ENCODE assay signal across 8 cellular contexts in genomic region chr16:67562526-67562917, GRCh38. TPM values are rescaled to one million over a fixed set of nuclear protein-coding genes. Genes with fewer than 3 reads are reported as not detected.
DNase-seq lines count a peak whose midpoint lies in the region; ATAC-seq and TF ChIP-seq lines count a peak whose summit lies in the region.

Gene CTCF (plus strand): TSS chr16:67562526. CDS start chr16:67610833, 48,307 bp downstream.

- H3K9me3 ChIP-seq in lower lobe of right lung: no peaks in the 10 kb centered on the region

- TF ChIP-seq POLR2A in GM18505 (IDR thresholded peaks at IDR 0.05; ENCODE audit: borderline replicate concordance, extremely low read depth, insufficient read depth, insufficient read length): peak; percentile 63

- ATAC-seq in GM18505 (IDR thresholded peaks at IDR 0.05; ENCODE audit: unreplicated experiment): peak; percentile 56
- peak; percentile 53 for ATAC-seq in HG02970 (IDR thresholded peaks at IDR 0.05; ENCODE audit: low FRiP score, unreplicated experiment)
- peak; percentile 75 to 76 for ATAC-seq in lower lobe of right lung

- H3K36me3 ChIP-seq in ACC112 (ENCODE audit: insufficient read depth, low read length) (no peaks in the 10 kb centered on the region), lower lobe of right lung (no peaks in the 10 kb centered on the region)

- H3K4me3 ChIP-seq in ACC112 (ENCODE audit: low read depth, low read length): peak within 1 kb of the TSS; percentile 89
- peak within 1 kb of the TSS; percentile 86 for H3K4me3 ChIP-seq in lower lobe of right lung

- H3K79me2 ChIP-seq in ACC112 (ENCODE audit: control insufficient read depth, insufficient read depth, low read length, unreplicated experiment): peaks cover 47% of the 10 kb centered on the region

- intact Hi-C loops in lower lobe of right lung (cut with DNase I): no loop called here

- peak within 1 kb of the TSS; percentile 90 for H2AFZ ChIP-seq in ACC112 (ENCODE audit: low read length, unreplicated experiment)

- H3K4me1 ChIP-seq in ACC112 (ENCODE audit: control insufficient read depth, insufficient read depth, low read length, unreplicated experiment) (peaks cover 13% of the 10 kb centered on the region), lower lobe of right lung (peaks cover 37% of the 10 kb centered on the region)

- H3K27ac ChIP-seq in ACC112 (ENCODE audit: low read depth, low read length) (peak within 1 kb of the TSS; percentile 98), lower lobe of right lung (peak within 1 kb of the TSS; percentile 98)

- peak; percentile 41 for TF ChIP-seq CTCF in lower lobe of right lung (IDR thresholded peaks at IDR 0.05)

- DNase-seq in NCI-H2107 treated with DMSO at 0.1 percent for 48 hours (lab: John Stamatoyannopoulos, UW; ENCODE audit: unreplicated experiment): peak; percentile 62
- peak; percentile 78 for DNase-seq in activated CD4-positive, alpha-beta T cell treated with anti-CD3 and anti-CD28 coated beads for 1 hour
- DNase-seq in ecto neural progenitor cell (ENCODE audit: low spot score): peak; percentile 95
- peak; percentile 90 for DNase-seq in lower lobe of right lung
- peak; percentile 57 to 76 (median 64) for DNase-seq in stimulated activated CD4-positive, alpha-beta T cell treated with anti-CD3 and anti-CD28 coated beads, TNF-alpha, amount 100 ng/mL, for 48 hours (ENCODE audit: low read depth in 3 of 3)

- H3K27me3 ChIP-seq in ACC112 (ENCODE audit: insufficient read depth, low read length) (no peaks in the 10 kb centered on the region), lower lobe of right lung (ENCODE audit: low read depth) (no peaks in the 10 kb centered on the region)

RNA-seq across cellular contexts. Expression of gene CTCF, which starts in this region (rescaled TPM):
- total RNA-seq in lower lobe of right lung: 36.2 TPM

Comparison
In these comparisons a context has a peak if more than half of its experiments do, and no peak if none do; other contexts are left out.
1. Peak in every context shown above with its lines: DNase-seq, ATAC-seq, H3K4me3 ChIP-seq and H3K27ac ChIP-seq.